ENCODE assay signal across 9 cellular contexts in the genomic region with DNA sequence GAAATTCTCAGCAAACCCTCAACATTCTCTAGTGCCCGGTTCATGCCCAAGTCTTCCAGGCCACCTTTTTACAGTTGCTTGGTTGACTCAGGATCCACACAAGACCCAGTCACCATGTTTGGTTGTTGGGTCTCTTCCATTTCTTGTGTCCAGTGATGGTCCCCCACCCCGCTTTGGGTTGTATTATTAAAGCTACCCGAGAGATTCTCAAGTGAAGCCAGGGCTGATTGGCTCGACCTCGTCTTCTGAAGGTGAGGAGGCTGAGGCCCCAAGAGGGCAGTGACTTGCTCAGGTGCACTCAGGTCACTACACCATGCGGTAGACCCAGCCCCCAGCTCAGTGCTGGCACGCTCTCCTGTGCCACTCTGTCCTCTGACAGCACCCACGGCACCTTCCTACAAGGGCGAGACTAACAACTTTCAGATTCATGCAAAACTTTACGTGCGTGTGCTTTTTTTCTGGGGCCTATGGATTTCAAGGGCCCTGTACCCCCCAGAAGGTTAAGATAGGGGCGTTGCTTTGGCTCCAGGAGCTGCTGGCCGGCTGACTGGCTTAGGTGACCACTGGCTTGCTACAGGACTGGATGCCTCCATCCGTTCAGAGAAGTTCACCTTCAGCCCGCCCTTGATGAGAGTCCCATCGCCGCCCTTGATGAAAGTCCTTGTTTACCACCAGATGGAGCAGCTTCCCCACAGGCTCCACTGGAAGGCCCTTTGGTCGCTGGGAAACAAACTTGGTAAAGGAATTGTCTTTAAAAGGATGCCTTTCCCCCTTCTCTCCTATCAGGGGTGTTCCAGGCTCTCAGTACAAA. TPM values are rescaled to one million over a fixed set of nuclear protein-coding genes. Genes with fewer than 3 reads are reported as not detected.
DNase-seq lines count a peak whose midpoint lies in the region; ATAC-seq and TF ChIP-seq lines count a peak whose summit lies in the region.
"Had no signal": no experiment of that assay in that cellular context is flagged by ENCODE, and none has a peak within 500 bp of the region (broad histone marks: within the 10 kb centered on the region; RNA-seq: fewer than 3 reads in every experiment).

No MANE protein-coding gene starts in this region.

- POLR2A ChIA-PET in HEK293 (lab: Yijun Ruan, JAX) = no interaction called here

- no peaks in the 10 kb centered on the region for H3K36me3 Mint-ChIP-seq in nephron (ENCODE audit: low read depth)

- no peaks in the 10 kb centered on the region for H3K36me3 ChIP-seq in HEK293 (ENCODE audit: control insufficient read depth in 2 of 2, insufficient read depth in 1 of 2, low read length in 2 of 2)
- no peaks in the 10 kb centered on the region for H3K36me3 ChIP-seq in esophagus muscularis mucosa

- intact Hi-C loops in esophagus muscularis mucosa (cut with DNase I) = loop anchor here (1.0 to 5.0 kb wide), 3 partner anchors 120 to 413 kb away; partner anchors contain the start of genes ARV1 and TTC13

- 83% methylated on average over 9 of the region's 18 CpGs for WGBS in esophagus muscularis mucosa

- peaks cover 25% of the 10 kb centered on the region for H3K4me1 Mint-ChIP-seq in nephron

- no peak overlapping the region for H3K4me3 Mint-ChIP-seq in nephron

- TF ChIP-seq POLR2A in esophagus muscularis mucosa (IDR thresholded peaks at IDR 0.05; ENCODE audit: low read depth) = no peak

- no peak overlapping the region for H3K4me3 ChIP-seq in HEK293 (ENCODE audit: low read depth, low read length)
- no peak overlapping the region for H3K4me3 ChIP-seq in esophagus muscularis mucosa

- H3K4me1 ChIP-seq in HEK293 (ENCODE audit: control insufficient read depth, insufficient read depth, low read length) = no peaks in the 10 kb centered on the region
- H3K4me1 ChIP-seq in esophagus muscularis mucosa = peaks cover 0 to 12% (median 3%) of the 10 kb centered on the region in 4 donors

- DNase-seq in C1 segment of cervical spinal cord (lab: John Stamatoyannopoulos, UW) (peak in 11 of 14 donors; percentile 18 to 70 (median 52)), RKO (ENCODE audit: low spot score) (peak; percentile 70), esophagus muscularis mucosa (ENCODE audit: extremely low spot score) (peak; percentile 91), NCI-H1436 treated with DMSO at 0.1 percent for 48 hours (lab: John Stamatoyannopoulos, UW) (no peak)

- ATAC-seq in HG03432 (IDR thresholded peaks at IDR 0.05; ENCODE audit: unreplicated experiment) (no peak), GM21723 (IDR thresholded peaks at IDR 0.05; ENCODE audit: unreplicated experiment) (no peak)

- CTCF ChIA-PET in HEK293 (lab: Yijun Ruan, JAX) = interaction anchor here (0.6 to 4.7 kb wide), 38 partner anchors 8 to 560 kb away, joined by 3 to 45 read pairs (median 4); partner anchors contain the start of genes ARV1, C1orf198 and TTC13

- peaks cover 0 to 8% (median 0%) of the 10 kb centered on the region in 4 donors for H3K27me3 ChIP-seq in esophagus muscularis mucosa

- H3K9me3 Mint-ChIP-seq in nephron = no peaks in the 10 kb centered on the region

- peak overlapping the region in 2 of 3 experiments; percentile 51 to 71 for H3K27ac Mint-ChIP-seq in nephron

- TF ChIP-seq EP300 in esophagus muscularis mucosa (IDR thresholded peaks at IDR 0.05) = no peak

- H3K9me3 ChIP-seq in HEK293 (ENCODE audit: control insufficient read depth, insufficient read depth, low read depth, low read length) (no peaks in the 10 kb centered on the region), esophagus muscularis mucosa (no peaks in the 10 kb centered on the region)

- TF ChIP-seq CTCF in HEK293 (tag by site-specific recombination; IDR thresholded peaks at IDR 0.05) (peak; percentile 87), esophagus muscularis mucosa (IDR thresholded peaks at IDR 0.05) (peak; percentile 75 to 84 (median 79)), nephron (IDR thresholded peaks at IDR 0.05; ENCODE audit: unreplicated experiment in 3 of 3) (peak; percentile 66 to 82 (median 79))

- no peak overlapping the region for H3K27ac ChIP-seq in HEK293 (ENCODE audit: extremely low read depth, low read depth, low read length)
- H3K27ac ChIP-seq in esophagus muscularis mucosa (replicated peaks in 1 of 4) = no peak overlapping the region
- H3K27ac ChIP-seq: KMS-11 had no signal

- H3K27me3 Mint-ChIP-seq in nephron (ENCODE audit: low read depth) = peaks cover 11% of the 10 kb centered on the region

TF ChIP-seq in HEK293, 187 proteins besides CTCF, POLR2A, EP300 and RAD21:
- TF ChIP-seq ZNF76 (tag by site-specific recombination; IDR thresholded peaks at IDR 0.05; ENCODE audit: borderline replicate concordance, low read depth) (no peak), HIC1 (tag by site-specific recombination; IDR thresholded peaks at IDR 0.05) (no peak), ZNF654 (tag by site-specific recombination; IDR thresholded peaks at IDR 0.05; ENCODE audit: low read depth) (peak; percentile 72), ZBTB20 (tag by site-specific recombination; IDR thresholded peaks at IDR 0.05) (no peak), ZFP3 (tag by site-specific recombination; IDR thresholded peaks at IDR 0.05; ENCODE audit: low read depth) (no peak), BCL11B (tag by site-specific recombination; IDR thresholded peaks at IDR 0.05; ENCODE audit: low read depth) (no peak), ZNF692 (tag by site-specific recombination; IDR thresholded peaks at IDR 0.05) (peak; percentile 45; the same call in 1 of the 2 replicates), ZNF223 (tag by site-specific recombination; IDR thresholded peaks at IDR 0.05) (no peak), ZNF544 (tag by site-specific recombination; IDR thresholded peaks at IDR 0.05) (no peak), ZNF626 (tag by site-specific recombination; IDR thresholded peaks at IDR 0.05) (no peak), ZNF202 (tag by site-specific recombination; IDR thresholded peaks at IDR 0.05; ENCODE audit: borderline replicate concordance) (no peak)
- TF ChIP-seq, protein P1, sequence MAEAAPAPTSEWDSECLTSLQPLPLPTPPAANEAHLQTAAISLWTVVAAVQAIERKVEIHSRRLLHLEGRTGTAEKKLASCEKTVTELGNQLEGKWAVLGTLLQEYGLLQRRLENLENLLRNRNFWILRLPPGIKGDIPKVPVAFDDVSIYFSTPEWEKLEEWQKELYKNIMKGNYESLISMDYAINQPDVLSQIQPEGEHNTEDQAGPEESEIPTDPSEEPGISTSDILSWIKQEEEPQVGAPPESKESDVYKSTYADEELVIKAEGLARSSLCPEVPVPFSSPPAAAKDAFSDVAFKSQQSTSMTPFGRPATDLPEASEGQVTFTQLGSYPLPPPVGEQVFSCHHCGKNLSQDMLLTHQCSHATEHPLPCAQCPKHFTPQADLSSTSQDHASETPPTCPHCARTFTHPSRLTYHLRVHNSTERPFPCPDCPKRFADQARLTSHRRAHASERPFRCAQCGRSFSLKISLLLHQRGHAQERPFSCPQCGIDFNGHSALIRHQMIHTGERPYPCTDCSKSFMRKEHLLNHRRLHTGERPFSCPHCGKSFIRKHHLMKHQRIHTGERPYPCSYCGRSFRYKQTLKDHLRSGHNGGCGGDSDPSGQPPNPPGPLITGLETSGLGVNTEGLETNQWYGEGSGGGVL (tag by site-specific recombination; IDR thresholded peaks at IDR 0.05) = no peak

RNA-seq across cellular contexts. Expression of gene CAPN9, which starts 50.4 kb away (rescaled TPM):
- not detected for total RNA-seq in esophagus muscularis mucosa
